In genomic region chr14:49692895-49693737, GRCh38 we compare ENCODE assay signal across 8 cellular contexts. TPM values are rescaled to one million over a fixed set of nuclear protein-coding genes. Genes with fewer than 3 reads are reported as not detected.
A peak's percentile ranks its signal among the peaks of the same experiment; 100 is the strongest.
DNase-seq lines count a peak whose midpoint lies in the region; ATAC-seq and TF ChIP-seq lines count a peak whose summit lies in the region.

A gene with protein sequence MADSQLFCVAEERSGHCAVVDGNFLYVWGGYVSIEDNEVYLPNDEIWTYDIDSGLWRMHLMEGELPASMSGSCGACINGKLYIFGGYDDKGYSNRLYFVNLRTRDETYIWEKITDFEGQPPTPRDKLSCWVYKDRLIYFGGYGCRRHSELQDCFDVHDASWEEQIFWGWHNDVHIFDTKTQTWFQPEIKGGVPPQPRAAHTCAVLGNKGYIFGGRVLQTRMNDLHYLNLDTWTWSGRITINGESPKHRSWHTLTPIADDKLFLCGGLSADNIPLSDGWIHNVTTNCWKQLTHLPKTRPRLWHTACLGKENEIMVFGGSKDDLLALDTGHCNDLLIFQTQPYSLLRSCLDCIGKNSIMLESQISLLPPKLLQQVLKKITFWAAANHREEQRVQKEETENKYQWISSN (plus strand): TSS chr14:49693120. CDS start chr14:49693195, 75 bp downstream.

- H3K27me3 ChIP-seq in BE2C, result no peaks in the 10 kb centered on the region

- TF ChIP-seq CTCF in BE2C (IDR thresholded peaks at IDR 0.05; ENCODE audit: low read depth, low read length), result no peak

- ATAC-seq in GM19328 (IDR thresholded peaks at IDR 0.05; ENCODE audit: unreplicated experiment), result peak; percentile 52
- ATAC-seq in HG03469 (IDR thresholded peaks at IDR 0.05; ENCODE audit: unreplicated experiment), result peak; percentile 43

- DNase-seq in BE2C, result peak; percentile 72
- DNase-seq in NCI-H748 treated with DMSO at 0.1 percent for 48 hours (lab: John Stamatoyannopoulos, UW), result peak; percentile 43
- peak; percentile 49 to 69 for DNase-seq in activated CD8-positive, alpha-beta memory T cell treated with anti-CD3 and anti-CD28 coated beads for 1 hour (ENCODE audit: extremely low read depth in 1 of 2, low read depth in 1 of 2)
- peak; percentile 76 for DNase-seq in effector CD4-positive, alpha-beta T cell
- DNase-seq in medulla oblongata (ENCODE audit: extremely low spot score), result peak; percentile 86
- DNase-seq in stimulated activated CD4-positive, alpha-beta T cell treated with anti-CD3 and anti-CD28 coated beads, TNF-alpha, amount 100 ng/mL, for 4 hours (ENCODE audit: low read depth in 3 of 3), result peak; percentile 55 to 64 (median 59)

- H3K9me3 ChIP-seq in BE2C, result no peaks in the 10 kb centered on the region

- peaks cover 5% of the 10 kb centered on the region for H3K4me1 ChIP-seq in BE2C

- H3K36me3 ChIP-seq in BE2C, result no peaks in the 10 kb centered on the region

- peak within 1 kb of the TSS; percentile 60 for H3K4me3 ChIP-seq in BE2C (ENCODE audit: low read depth, low read length)

RNA-seq across cellular contexts. Expression of the gene that starts here (rescaled TPM):
- 3.1 TPM for polyA plus RNA-seq in BE2C (2012; ENCODE audit: insufficient read depth, insufficient read length, low read depth)

Comparison
In these comparisons a context has a peak if more than half of its experiments do, and no peak if none do; other contexts are left out.
1. Peak in every context shown above with its lines: DNase-seq, ATAC-seq and H3K4me3 ChIP-seq.